Comparison of ENCODE assay signal across 19 cellular contexts in the genomic region with DNA sequence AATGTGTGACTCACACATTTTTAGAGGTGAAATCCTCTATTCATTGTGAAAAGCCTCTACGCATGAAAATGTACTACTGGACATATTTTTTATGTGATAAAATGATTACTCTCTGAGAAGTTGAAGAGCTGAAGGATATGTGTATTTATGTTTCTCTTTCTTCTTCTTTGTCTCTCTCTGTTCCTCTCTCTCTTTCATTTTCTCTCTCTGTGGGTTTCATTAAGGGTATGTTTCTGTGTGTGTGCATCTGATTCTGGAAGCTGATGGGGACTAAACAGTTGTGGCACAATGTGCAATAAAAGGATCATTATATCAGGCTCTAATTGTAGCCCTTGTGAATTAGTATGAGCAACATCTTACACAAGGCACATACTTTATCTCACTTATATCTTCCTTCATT.
A peak's percentile ranks its signal among the peaks of the same experiment; 100 is the strongest.
DNase-seq lines count a peak whose midpoint lies in the region; ATAC-seq and TF ChIP-seq lines count a peak whose summit lies in the region.
"Had no signal": no experiment of that assay in that cellular context is flagged by ENCODE, and none has a peak within 500 bp of the region (broad histone marks: within the 10 kb centered on the region; RNA-seq: fewer than 3 reads in every experiment).

No MANE protein-coding gene starts in this region.

- H3K9ac ChIP-seq in Karpas-422 (ENCODE audit: low read length), result no peak overlapping the region
- H3K9ac ChIP-seq: KMS-11 had no signal

- no peak for TF ChIP-seq POLR2A in adrenal gland (IDR thresholded peaks at IDR 0.05)

- H3K27me3 ChIP-seq in Karpas-422 (ENCODE audit: low read length) (no peaks in the 10 kb centered on the region), adrenal gland (no peaks in the 10 kb centered on the region)
- H3K27me3 ChIP-seq: BE2C had no signal

- H3K27ac ChIP-seq in Karpas-422 (ENCODE audit: low read length), result no peak overlapping the region
- H3K27ac ChIP-seq in adrenal gland, result no peak overlapping the region
- H3K27ac ChIP-seq: KMS-11 had no signal

- peak; percentile 4 for DNase-seq in EL
- no peak for DNase-seq in Karpas-422
- no peak for DNase-seq in GM19240 (ENCODE audit: insufficient read length, low spot score)
- no peak for DNase-seq in mesenteric fat pad (ENCODE audit: low spot score)
- DNase-seq in hippocampal formation (lab: John Stamatoyannopoulos, UW), result no peak
- DNase-seq in adrenal gland, result no peak
- DNase-seq: 8988T; BE2C; Caco-2; CD4-positive, CD25-positive, alpha-beta regulatory T cell; GDM1; H9; NCI-H1436; NCI-H1930; NCI-H226; NCI-H524 had no signal

- intact Hi-C loops in adrenal gland (cut with DNase I), result no loop called here

- no peaks in the 10 kb centered on the region for H3K36me3 ChIP-seq in Karpas-422 (ENCODE audit: insufficient read depth, low read length)
- no peaks in the 10 kb centered on the region for H3K36me3 ChIP-seq in adrenal gland (replicated peaks in 1 of 2)
- H3K36me3 ChIP-seq: BE2C had no signal

- TF ChIP-seq CTCF in adrenal gland (IDR thresholded peaks at IDR 0.05), result no peak

- no peaks in the 10 kb centered on the region for H3K9me3 ChIP-seq in Karpas-422 (ENCODE audit: low read length)
- no peaks in the 10 kb centered on the region for H3K9me3 ChIP-seq in adrenal gland (replicated peaks in 1 of 3)
- H3K9me3 ChIP-seq: BE2C, Caco-2 had no signal

- 72 to 90% (median 81%) methylated on average over 1 of the region's 1 CpG for WGBS in adrenal gland, 4 donors

- no peak overlapping the region for H3K4me3 ChIP-seq in Karpas-422 (ENCODE audit: low read length)
- no peak overlapping the region for H3K4me3 ChIP-seq in adrenal gland

- peak overlapping the region; percentile 58 for H2AFZ ChIP-seq in Karpas-422 (ENCODE audit: low read length)

- no peaks in the 10 kb centered on the region for H3K79me2 ChIP-seq in Karpas-422 (ENCODE audit: low read length)

- no peaks in the 10 kb centered on the region for H3K9me2 ChIP-seq in Karpas-422 (replicated peaks; ENCODE audit: insufficient read depth, low read length)

- H3K4me1 ChIP-seq in Karpas-422 (ENCODE audit: low read length) (peaks cover 8% of the 10 kb centered on the region), adrenal gland (replicated peaks in 1 of 2) (no peaks in the 10 kb centered on the region)
- H3K4me1 ChIP-seq: BE2C, Caco-2 had no signal

- ATAC-seq in GM19395 (IDR thresholded peaks at IDR 0.05; ENCODE audit: unreplicated experiment) (peak; percentile 65), HG02798 (IDR thresholded peaks at IDR 0.05; ENCODE audit: poor library complexity, unreplicated experiment) (peak; percentile 58)

- no peak overlapping the region for H3K4me2 ChIP-seq in Karpas-422 (ENCODE audit: low read depth, low read length, poor library complexity, severe bottlenecking)
- H3K4me2 ChIP-seq: KMS-11 had no signal

- no peaks in the 10 kb centered on the region for H4K20me1 ChIP-seq in Karpas-422 (ENCODE audit: insufficient read depth, low read depth, low read length)
